Comparison of ENCODE assay signal across 13 cellular contexts in the genomic region with DNA sequence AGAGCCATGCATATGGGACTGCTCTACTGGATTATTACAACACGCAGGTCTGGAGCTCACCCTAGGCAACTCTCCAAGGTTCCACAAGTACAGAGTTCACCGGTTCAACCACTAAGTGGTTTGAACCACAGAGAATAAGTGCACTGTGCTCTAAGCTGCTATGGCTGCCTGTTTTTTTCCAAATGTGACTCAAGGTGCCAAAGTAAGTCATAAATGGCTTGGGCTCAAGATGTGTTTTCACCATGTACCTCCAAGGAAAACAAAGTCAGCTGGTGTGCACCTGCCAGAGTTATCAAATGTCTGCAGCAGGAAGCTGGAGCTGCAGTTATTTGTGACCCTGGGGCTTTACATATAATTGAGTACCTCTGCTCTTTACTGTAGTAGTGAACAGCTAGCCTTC.
DNase-seq lines count a peak whose midpoint lies in the region; ATAC-seq and TF ChIP-seq lines count a peak whose summit lies in the region.
"Had no signal": no experiment of that assay in that cellular context is flagged by ENCODE, and none has a peak within 500 bp of the region (broad histone marks: within the 10 kb centered on the region; RNA-seq: fewer than 3 reads in every experiment).

No MANE protein-coding gene starts in this region.

- ATAC-seq in left ventricle myocardium superior, result peak; percentile 68
- ATAC-seq in GM18909 (IDR thresholded peaks at IDR 0.05; ENCODE audit: poor library complexity, unreplicated experiment), result no peak
- ATAC-seq: natural killer cell treated with Interleukin-12 subunit alpha and Interleukin-12 subunit beta and Interleukin-15 and Interleukin-18, amount 100 ng/mL, for 72 hours had no signal

- intact Hi-C loops in left ventricle myocardium superior (cut with micrococcal nuclease), result no loop called here

- H3K27me3 ChIP-seq in SK-N-SH (ENCODE audit: insufficient read depth) (no peaks in the 10 kb centered on the region), Karpas-422 (ENCODE audit: low read length) (no peaks in the 10 kb centered on the region)
- H3K27me3 ChIP-seq: BLaER1 treated with 17β-estradiol and CSF1 and Interleukin-3, amounts not matched to agents 10 nM and 100 nM; esophagus muscularis mucosa had no signal

- TF ChIP-seq CTCF in SK-N-SH (IDR thresholded peaks at IDR 0.05), result no peak

- H3K27ac ChIP-seq in SK-N-SH (ENCODE audit: low read depth in 2 of 2, low read length in 1 of 2) (peak overlapping the region; percentile 64 to 80; a peak in 3 of 4 replicates), Karpas-422 (ENCODE audit: low read length) (no peak overlapping the region)
- H3K27ac ChIP-seq: BLaER1 treated with 17β-estradiol and CSF1 and Interleukin-3, amounts not matched to agents 10 nM and 100 nM; esophagus muscularis mucosa had no signal

- POLR2A ChIA-PET in SK-N-SH (lab: Yijun Ruan, JAX), result no interaction called here

- H3K9ac ChIP-seq in SK-N-SH (no peak overlapping the region), Karpas-422 (ENCODE audit: low read length) (no peak overlapping the region)
- H3K9ac ChIP-seq: BLaER1 treated with 17β-estradiol and CSF1 and Interleukin-3, amounts not matched to agents 10 nM and 100 nM had no signal

- H2AFZ ChIP-seq in SK-N-SH (ENCODE audit: low read depth) (no peak overlapping the region), Karpas-422 (ENCODE audit: low read length) (no peak overlapping the region)

- no peak overlapping the region for H3K4me3 ChIP-seq in SK-N-SH (ENCODE audit: low read depth in 2 of 2, low read length in 1 of 2)
- no peak overlapping the region for H3K4me3 ChIP-seq in Karpas-422 (ENCODE audit: low read length)
- H3K4me3 ChIP-seq: BLaER1 treated with 17β-estradiol and CSF1 and Interleukin-3, amounts not matched to agents 10 nM and 100 nM; esophagus muscularis mucosa had no signal

- CTCF ChIA-PET in SK-N-SH (lab: Yijun Ruan, JAX), result interaction anchor here (0.9 to 2.3 kb wide), 5 partner anchors 9 to 76 kb away, joined by 4 to 15 read pairs (median 5); a partner anchor contains a TSS

- DNase-seq in A172 (ENCODE audit: low spot score), result peak; percentile 74
- DNase-seq in LHCN-M2 (ENCODE audit: low read depth), result peak; percentile 93
- DNase-seq in SK-N-SH, result no peak
- no peak for DNase-seq in left ventricle myocardium superior
- no peak for DNase-seq in stimulated activated naive CD4-positive, alpha-beta T cell treated with Interleukin-2 at 50 U/mL for 16 hours (lab: John Stamatoyannopoulos, UW)
- no peak for DNase-seq in Karpas-422
- no peak for DNase-seq in inferior parietal cortex (ENCODE audit: extremely low spot score)
- DNase-seq: activated naive CD4-positive, alpha-beta T cell treated with Interleukin-2 at 50 U/mL for 16 hours; NCI-H1694 had no signal

- peaks cover 13% of the 10 kb centered on the region for H3F3A ChIP-seq in SK-N-SH (replicated peaks; ENCODE audit: insufficient read depth)

- H3K4me1 ChIP-seq in SK-N-SH (ENCODE audit: control insufficient read depth in 1 of 2, insufficient read depth in 2 of 2, low read depth in 1 of 2, low read length in 1 of 2), result peaks cover 28 to 39% of the 10 kb centered on the region in 2 experiments
- H3K4me1 ChIP-seq in Karpas-422 (ENCODE audit: low read length), result no peaks in the 10 kb centered on the region

- TF ChIP-seq EP300 in SK-N-SH (IDR thresholded peaks at IDR 0.05; ENCODE audit: borderline replicate concordance in 1 of 2, low read depth in 1 of 2, low read length in 1 of 2), result peak in 1 of 2 experiments; percentile 40; a peak in 1 of 4 replicates

- 56% methylated on average over 2 of the region's 2 CpGs for WGBS in SK-N-SH (ENCODE audit: low lambda C conversion rate)

- H3K36me3 ChIP-seq in SK-N-SH (replicated peaks in 1 of 2; ENCODE audit: control insufficient read depth in 1 of 2, insufficient read depth in 2 of 2, low read length in 1 of 2) (peaks cover 17 to 38% of the 10 kb centered on the region in 2 experiments), Karpas-422 (ENCODE audit: insufficient read depth, low read length) (no peaks in the 10 kb centered on the region; the same call in 1 of the 2 replicates)

- no peaks in the 10 kb centered on the region for H4K20me1 ChIP-seq in SK-N-SH (ENCODE audit: insufficient read depth)
- no peaks in the 10 kb centered on the region for H4K20me1 ChIP-seq in Karpas-422 (ENCODE audit: insufficient read depth, low read depth, low read length)

- H3K4me2 ChIP-seq in SK-N-SH (peak overlapping the region; percentile 59), Karpas-422 (ENCODE audit: low read depth, low read length, poor library complexity, severe bottlenecking) (no peak overlapping the region)
- H3K4me2 ChIP-seq: BLaER1 treated with 17β-estradiol and CSF1 and Interleukin-3, amounts not matched to agents 10 nM and 100 nM had no signal

- no peaks in the 10 kb centered on the region for H3K9me2 ChIP-seq in SK-N-SH
- no peaks in the 10 kb centered on the region for H3K9me2 ChIP-seq in Karpas-422 (replicated peaks; ENCODE audit: insufficient read depth, low read length)

- no peaks in the 10 kb centered on the region for H3K79me2 ChIP-seq in SK-N-SH (ENCODE audit: insufficient read depth)
- H3K79me2 ChIP-seq in Karpas-422 (ENCODE audit: low read length), result peaks cover 5% of the 10 kb centered on the region

- H3K9me3 ChIP-seq in SK-N-SH (no peaks in the 10 kb centered on the region), Karpas-422 (ENCODE audit: low read length) (no peaks in the 10 kb centered on the region)
- H3K9me3 ChIP-seq: BLaER1 treated with 17β-estradiol and CSF1 and Interleukin-3, amounts not matched to agents 10 nM and 100 nM; esophagus muscularis mucosa had no signal

- TF ChIP-seq RAD21 in SK-N-SH (IDR thresholded peaks at IDR 0.05; ENCODE audit: low read length), result no peak

TF ChIP-seq in SK-N-SH, 30 proteins besides CTCF, POLR2A, EP300 and RAD21:
- TF ChIP-seq, protein P1, sequence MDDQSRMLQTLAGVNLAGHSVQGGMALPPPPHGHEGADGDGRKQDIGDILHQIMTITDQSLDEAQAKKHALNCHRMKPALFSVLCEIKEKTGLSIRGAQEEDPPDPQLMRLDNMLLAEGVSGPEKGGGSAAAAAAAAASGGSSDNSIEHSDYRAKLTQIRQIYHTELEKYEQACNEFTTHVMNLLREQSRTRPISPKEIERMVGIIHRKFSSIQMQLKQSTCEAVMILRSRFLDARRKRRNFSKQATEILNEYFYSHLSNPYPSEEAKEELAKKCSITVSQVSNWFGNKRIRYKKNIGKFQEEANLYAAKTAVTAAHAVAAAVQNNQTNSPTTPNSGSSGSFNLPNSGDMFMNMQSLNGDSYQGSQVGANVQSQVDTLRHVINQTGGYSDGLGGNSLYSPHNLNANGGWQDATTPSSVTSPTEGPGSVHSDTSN (IDR thresholded peaks at IDR 0.05), result no peak
- no peak for TF ChIP-seq SMC3 (IDR thresholded peaks at IDR 0.05; ENCODE audit: low read depth, low read length)
- TF ChIP-seq GATA2 (CRISPR knock-in tag; IDR thresholded peaks at IDR 0.05), result no peak
- TF ChIP-seq TCF12 (IDR thresholded peaks at IDR 0.05), result peak; percentile 66
- TF ChIP-seq RCOR1 (IDR thresholded peaks at IDR 0.05; ENCODE audit: low read length), result peak; percentile 67; the same call in 1 of the 2 replicates
- no peak for TF ChIP-seq FOXJ3 (CRISPR knock-in tag; IDR thresholded peaks at IDR 0.05)
- no peak; the same call in 1 of the 2 replicates for TF ChIP-seq RXRA (IDR thresholded peaks at IDR 0.05; ENCODE audit: borderline replicate concordance, low read depth)
- no peak for TF ChIP-seq MXI1 (IDR thresholded peaks at IDR 0.05; ENCODE audit: low read depth, low read length)
- TF ChIP-seq FOSL2 (IDR thresholded peaks at IDR 0.05; ENCODE audit: borderline replicate concordance, low read depth), result 0 out of 2 replicates have a peak, but pooled peaks have one; percentile 6
- TF ChIP-seq, protein P2, sequence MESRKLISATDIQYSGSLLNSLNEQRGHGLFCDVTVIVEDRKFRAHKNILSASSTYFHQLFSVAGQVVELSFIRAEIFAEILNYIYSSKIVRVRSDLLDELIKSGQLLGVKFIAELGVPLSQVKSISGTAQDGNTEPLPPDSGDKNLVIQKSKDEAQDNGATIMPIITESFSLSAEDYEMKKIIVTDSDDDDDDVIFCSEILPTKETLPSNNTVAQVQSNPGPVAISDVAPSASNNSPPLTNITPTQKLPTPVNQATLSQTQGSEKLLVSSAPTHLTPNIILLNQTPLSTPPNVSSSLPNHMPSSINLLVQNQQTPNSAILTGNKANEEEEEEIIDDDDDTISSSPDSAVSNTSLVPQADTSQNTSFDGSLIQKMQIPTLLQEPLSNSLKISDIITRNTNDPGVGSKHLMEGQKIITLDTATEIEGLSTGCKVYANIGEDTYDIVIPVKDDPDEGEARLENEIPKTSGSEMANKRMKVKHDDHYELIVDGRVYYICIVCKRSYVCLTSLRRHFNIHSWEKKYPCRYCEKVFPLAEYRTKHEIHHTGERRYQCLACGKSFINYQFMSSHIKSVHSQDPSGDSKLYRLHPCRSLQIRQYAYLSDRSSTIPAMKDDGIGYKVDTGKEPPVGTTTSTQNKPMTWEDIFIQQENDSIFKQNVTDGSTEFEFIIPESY (IDR thresholded peaks at IDR 0.05; ENCODE audit: borderline replicate concordance, low read depth), result no peak
- no peak for TF ChIP-seq JUND (IDR thresholded peaks at IDR 0.05)
TF ChIP-seq in SK-N-SH: peak in this region for 3.

Comparison
In these comparisons a context has a peak if more than half of its experiments do, and no peak if none do; other contexts are left out.
1. DNase-seq: peak in A172 (single experiment) and LHCN-M2 (single experiment); none in SK-N-SH (single experiment), left ventricle myocardium superior (single experiment), stimulated activated naive CD4-positive, alpha-beta T cell treated with Interleukin-2 at 50 U/mL for 16 hours (single experiment), Karpas-422 (single experiment) and inferior parietal cortex (single experiment).